In the genomic region with DNA sequence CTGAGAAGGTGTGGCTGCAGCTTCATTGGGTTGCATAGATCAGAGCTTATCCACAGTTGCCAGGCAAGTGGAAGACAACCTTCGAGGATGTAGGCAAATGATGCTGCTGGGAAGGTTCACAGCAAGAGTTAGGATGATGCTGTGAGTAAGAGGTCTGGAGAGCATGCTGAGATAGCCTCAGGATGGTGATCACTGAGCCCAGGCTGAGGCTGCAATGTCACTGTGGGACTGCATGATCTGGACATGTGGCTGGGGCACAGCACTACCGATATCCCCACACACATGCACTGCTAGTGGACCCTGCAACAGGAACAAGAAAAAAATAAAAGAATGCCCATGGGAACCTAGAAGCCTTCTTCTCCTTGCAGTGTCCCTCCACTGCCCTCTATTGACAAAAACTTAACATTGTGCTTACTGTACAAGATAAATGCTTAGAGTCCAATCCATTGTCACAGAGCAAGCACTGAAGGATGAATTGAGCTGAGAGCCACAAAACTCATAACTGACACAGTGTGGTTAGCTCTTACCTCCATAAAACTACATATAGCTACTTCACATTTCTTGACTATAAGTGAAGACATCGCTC, we compare ENCODE assay signal across 1 cellular context.
TF ChIP-seq lines count a peak whose summit lies in the region.

No MANE protein-coding gene starts in this region.

TF ChIP-seq in GM23338, 12 proteins besides CTCF, POLR2A, EP300 and RAD21 (continued from another document):
- TF ChIP-seq, protein P1, sequence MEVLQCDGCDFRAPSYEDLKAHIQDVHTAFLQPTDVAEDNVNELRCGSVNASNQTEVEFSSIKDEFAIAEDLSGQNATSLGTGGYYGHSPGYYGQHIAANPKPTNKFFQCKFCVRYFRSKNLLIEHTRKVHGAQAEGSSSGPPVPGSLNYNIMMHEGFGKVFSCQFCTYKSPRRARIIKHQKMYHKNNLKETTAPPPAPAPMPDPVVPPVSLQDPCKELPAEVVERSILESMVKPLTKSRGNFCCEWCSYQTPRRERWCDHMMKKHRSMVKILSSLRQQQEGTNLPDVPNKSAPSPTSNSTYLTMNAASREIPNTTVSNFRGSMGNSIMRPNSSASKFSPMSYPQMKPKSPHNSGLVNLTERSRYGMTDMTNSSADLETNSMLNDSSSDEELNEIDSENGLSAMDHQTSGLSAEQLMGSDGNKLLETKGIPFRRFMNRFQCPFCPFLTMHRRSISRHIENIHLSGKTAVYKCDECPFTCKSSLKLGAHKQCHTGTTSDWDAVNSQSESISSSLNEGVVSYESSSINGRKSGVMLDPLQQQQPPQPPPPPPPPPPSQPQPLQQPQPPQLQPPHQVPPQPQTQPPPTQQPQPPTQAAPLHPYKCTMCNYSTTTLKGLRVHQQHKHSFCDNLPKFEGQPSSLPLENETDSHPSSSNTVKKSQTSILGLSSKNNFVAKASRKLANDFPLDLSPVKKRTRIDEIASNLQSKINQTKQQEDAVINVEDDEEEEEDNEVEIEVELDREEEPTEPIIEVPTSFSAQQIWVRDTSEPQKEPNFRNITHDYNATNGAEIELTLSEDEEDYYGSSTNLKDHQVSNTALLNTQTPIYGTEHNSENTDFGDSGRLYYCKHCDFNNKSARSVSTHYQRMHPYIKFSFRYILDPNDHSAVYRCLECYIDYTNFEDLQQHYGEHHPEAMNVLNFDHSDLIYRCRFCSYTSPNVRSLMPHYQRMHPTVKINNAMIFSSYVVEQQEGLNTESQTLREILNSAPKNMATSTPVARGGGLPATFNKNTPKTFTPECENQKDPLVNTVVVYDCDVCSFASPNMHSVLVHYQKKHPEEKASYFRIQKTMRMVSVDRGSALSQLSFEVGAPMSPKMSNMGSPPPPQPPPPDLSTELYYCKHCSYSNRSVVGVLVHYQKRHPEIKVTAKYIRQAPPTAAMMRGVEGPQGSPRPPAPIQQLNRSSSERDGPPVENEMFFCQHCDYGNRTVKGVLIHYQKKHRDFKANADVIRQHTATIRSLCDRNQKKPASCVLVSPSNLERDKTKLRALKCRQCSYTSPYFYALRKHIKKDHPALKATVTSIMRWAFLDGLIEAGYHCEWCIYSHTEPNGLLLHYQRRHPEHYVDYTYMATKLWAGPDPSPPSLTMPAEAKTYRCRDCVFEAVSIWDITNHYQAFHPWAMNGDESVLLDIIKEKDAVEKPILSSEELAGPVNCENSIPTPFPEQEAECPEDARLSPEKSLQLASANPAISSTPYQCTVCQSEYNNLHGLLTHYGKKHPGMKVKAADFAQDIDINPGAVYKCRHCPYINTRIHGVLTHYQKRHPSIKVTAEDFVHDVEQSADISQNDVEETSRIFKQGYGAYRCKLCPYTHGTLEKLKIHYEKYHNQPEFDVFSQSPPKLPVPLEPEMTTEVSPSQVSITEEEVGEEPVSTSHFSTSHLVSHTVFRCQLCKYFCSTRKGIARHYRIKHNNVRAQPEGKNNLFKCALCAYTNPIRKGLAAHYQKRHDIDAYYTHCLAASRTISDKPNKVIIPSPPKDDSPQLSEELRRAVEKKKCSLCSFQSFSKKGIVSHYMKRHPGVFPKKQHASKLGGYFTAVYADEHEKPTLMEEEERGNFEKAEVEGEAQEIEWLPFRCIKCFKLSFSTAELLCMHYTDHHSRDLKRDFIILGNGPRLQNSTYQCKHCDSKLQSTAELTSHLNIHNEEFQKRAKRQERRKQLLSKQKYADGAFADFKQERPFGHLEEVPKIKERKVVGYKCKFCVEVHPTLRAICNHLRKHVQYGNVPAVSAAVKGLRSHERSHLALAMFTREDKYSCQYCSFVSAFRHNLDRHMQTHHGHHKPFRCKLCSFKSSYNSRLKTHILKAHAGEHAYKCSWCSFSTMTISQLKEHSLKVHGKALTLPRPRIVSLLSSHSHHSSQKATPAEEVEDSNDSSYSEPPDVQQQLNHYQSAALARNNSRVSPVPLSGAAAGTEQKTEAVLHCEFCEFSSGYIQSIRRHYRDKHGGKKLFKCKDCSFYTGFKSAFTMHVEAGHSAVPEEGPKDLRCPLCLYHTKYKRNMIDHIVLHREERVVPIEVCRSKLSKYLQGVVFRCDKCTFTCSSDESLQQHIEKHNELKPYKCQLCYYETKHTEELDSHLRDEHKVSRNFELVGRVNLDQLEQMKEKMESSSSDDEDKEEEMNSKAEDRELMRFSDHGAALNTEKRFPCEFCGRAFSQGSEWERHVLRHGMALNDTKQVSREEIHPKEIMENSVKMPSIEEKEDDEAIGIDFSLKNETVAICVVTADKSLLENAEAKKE (CRISPR knock-in tag; IDR thresholded peaks at IDR 0.05): no peak
- TF ChIP-seq CREB1 (CRISPR knock-in tag; IDR thresholded peaks at IDR 0.05; ENCODE audit: low read depth) (no peak), JUNB (IDR thresholded peaks at IDR 0.05; ENCODE audit: unreplicated experiment) (no peak), ZNF331 (CRISPR knock-in tag; IDR thresholded peaks at IDR 0.05; ENCODE audit: low read depth) (no peak)
